8 cellular contexts compared by ENCODE assay signal in the genomic region with DNA sequence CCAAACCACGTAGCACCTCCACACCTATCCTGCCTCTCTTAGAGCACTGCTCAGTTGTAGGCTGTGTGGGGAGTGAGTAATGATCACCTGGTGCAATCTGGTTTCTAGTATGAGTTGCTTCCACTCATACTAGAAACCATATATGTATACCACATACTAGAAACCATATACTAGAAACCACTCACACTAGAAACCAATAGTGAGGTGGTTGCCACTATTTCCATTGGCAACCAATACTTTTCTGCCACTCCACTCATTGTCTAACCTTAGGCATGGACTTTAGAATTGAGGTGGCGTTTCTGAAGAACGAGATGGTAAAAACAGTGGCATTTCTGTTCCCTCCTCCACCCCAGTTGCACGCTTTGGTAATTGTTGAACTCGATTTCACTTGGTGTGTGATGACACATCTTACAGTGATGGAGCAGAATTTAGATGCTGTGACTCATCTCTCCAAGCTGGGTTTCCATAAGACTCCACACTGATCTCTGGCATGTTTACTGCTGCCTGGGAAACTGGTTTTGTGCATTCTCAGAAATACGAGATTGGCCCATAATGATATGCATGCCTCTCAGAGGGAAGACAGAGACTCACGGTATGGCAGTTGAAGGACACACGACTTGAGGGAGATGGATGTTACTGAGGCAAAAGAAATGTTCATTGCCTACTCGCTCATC.
A peak's percentile ranks its signal among the peaks of the same experiment; 100 is the strongest.
DNase-seq lines count a peak whose midpoint lies in the region; ATAC-seq and TF ChIP-seq lines count a peak whose summit lies in the region.

No MANE protein-coding gene starts in this region.

- DNase-seq in stimulated activated CD4-positive, alpha-beta T cell treated with anti-CD3 and anti-CD28 coated beads, Interleukin-15, amount 100 ng/mL, for 24 hours = peak; percentile 29
- DNase-seq in stimulated activated CD4-positive, alpha-beta T cell treated with anti-CD3 and anti-CD28 coated beads, Interleukin-4, amount 100 ng/mL, for 4 hours = no peak
- DNase-seq in middle frontal gyrus (ENCODE audit: extremely low spot score, low spot score) (peak; percentile 61), NCI-H1092 (lab: John Stamatoyannopoulos, UW) (no peak), NCI-H187 treated with DMSO at 0.1 percent for 48 hours (lab: John Stamatoyannopoulos, UW) (no peak)
- no peak for DNase-seq in effector CD4-positive, alpha-beta T cell

- ATAC-seq in HG02943 (IDR thresholded peaks at IDR 0.05; ENCODE audit: low read depth, unreplicated experiment) (peak; percentile 91), SK-N-SH treated with all-trans-retinoic acid at 6 μM for 48 hours (peak; percentile 97)

TF ChIP-seq in SK-N-SH treated with all-trans-retinoic acid at 6 μM for 48 hours, 23 proteins besides CTCF, POLR2A, EP300 and RAD21:
- no peak for TF ChIP-seq TSHZ2 (CRISPR knock-in tag; IDR thresholded peaks at IDR 0.05)
- no peak for TF ChIP-seq TCF4 (CRISPR knock-in tag; IDR thresholded peaks at IDR 0.05; ENCODE audit: borderline replicate concordance)

Comparison
In these comparisons a context has a peak if more than half of its experiments do, and no peak if none do; other contexts are left out.
1. DNase-seq: peak in stimulated activated CD4-positive, alpha-beta T cell treated with anti-CD3 and anti-CD28 coated beads, Interleukin-15, amount 100 ng/mL, for 24 hours (single experiment) and middle frontal gyrus (single experiment); none in stimulated activated CD4-positive, alpha-beta T cell treated with anti-CD3 and anti-CD28 coated beads, Interleukin-4, amount 100 ng/mL, for 4 hours (0 of 2), effector CD4-positive, alpha-beta T cell (single experiment), NCI-H1092 (single experiment) and NCI-H187 treated with DMSO at 0.1 percent for 48 hours (single experiment).